Comparison of ENCODE assay signal across 10 cellular contexts in the genomic region with DNA sequence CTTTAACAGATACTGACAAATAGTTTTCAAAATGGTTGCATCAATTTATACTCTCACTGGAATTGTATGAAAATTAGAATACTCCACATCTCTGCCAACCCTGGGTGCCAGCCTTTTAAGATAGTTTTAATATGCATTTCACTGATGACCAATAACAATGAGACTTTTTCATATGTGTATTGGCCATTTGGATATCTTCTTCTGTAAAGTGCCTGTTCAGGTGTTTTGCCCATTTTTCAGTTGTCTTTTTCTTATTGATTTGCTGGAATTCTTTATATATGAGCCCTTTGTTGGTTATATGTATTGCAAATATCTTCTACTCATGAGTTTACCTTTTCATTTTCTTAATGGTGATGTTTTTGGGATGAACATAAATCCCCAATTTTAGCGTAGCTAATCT. TPM values are rescaled to one million over a fixed set of nuclear protein-coding genes. Genes with fewer than 3 reads are reported as not detected.
"Had no signal": no experiment of that assay in that cellular context is flagged by ENCODE, and none has a peak within 500 bp of the region (broad histone marks: within the 10 kb centered on the region; RNA-seq: fewer than 3 reads in every experiment).

No MANE protein-coding gene starts in this region.

- DNase-seq: IMR-90, KBM-7, KG1 had no signal

- H3K27ac Mint-ChIP-seq: IgD-negative memory B cell had no signal

- H3K9ac ChIP-seq: KMS-11 had no signal

- H3K4me3 ChIP-seq: K562 had no signal

- FAIRE-seq: HepG2, K562 had no signal

- H3K27ac ChIP-seq: HL-60, KMS-11 had no signal

- ATAC-seq: HepG2, K562 had no signal

- H3K36me3 Mint-ChIP-seq: IgD-negative memory B cell had no signal

- H3K4me2 ChIP-seq: KMS-11 had no signal

RNA-seq across cellular contexts. Expression of a gene that starts 16.7 kb away (rescaled TPM):
- total RNA-seq: HT-29, HT1080, IMR-90, K562 had no signal
- polyA plus RNA-seq: HepG2, IgD-negative memory B cell, IMR-90, K562 had no signal

RNA-seq across cellular contexts. Expression of a gene that starts 18.0 kb away (rescaled TPM):
- total RNA-seq: HT-29, HT1080, IMR-90, K562 had no signal
- polyA plus RNA-seq: HepG2, IgD-negative memory B cell, IMR-90, K562 had no signal
